ENCODE assay signal across 12 cellular contexts in genomic region chr17:16459271-16459670, GRCh38.
"Had no signal": no experiment of that assay in that cellular context is flagged by ENCODE, and none has a peak within 500 bp of the region (broad histone marks: within the 10 kb centered on the region; RNA-seq: fewer than 3 reads in every experiment).

No MANE protein-coding gene starts in this region.

- ATAC-seq: activated CD8-positive, alpha-beta T cell treated with anti-CD3 and anti-CD28 coated beads for 36 hours; heart left ventricle; left lobe of liver; mucosa of descending colon; natural killer cell treated with Interleukin-12 subunit alpha and Interleukin-12 subunit beta and Interleukin-15 and Interleukin-18, amount 100 ng/mL, for 72 hours; sciatic nerve had no signal

- H3K4me3 ChIP-seq: heart left ventricle, mucosa of descending colon, upper lobe of left lung had no signal

- H3K4me1 Mint-ChIP-seq: activated naive CD4-positive, alpha-beta T cell treated with anti-CD3 and anti-CD28 coated beads, Interleukin-2, amount 50 U/mL, for 24 hours had no signal

- H3K27ac ChIP-seq: heart left ventricle, upper lobe of left lung had no signal

- H3K36me3 Mint-ChIP-seq: activated naive CD4-positive, alpha-beta T cell treated with anti-CD3 and anti-CD28 coated beads, Interleukin-2, amount 50 U/mL, for 24 hours; natural killer cell treated with Interleukin-12 subunit alpha and Interleukin-12 subunit beta and Interleukin-15 and Interleukin-18, amount 100 ng/mL, for 72 hours had no signal

- H3K27me3 Mint-ChIP-seq: activated CD8-positive, alpha-beta T cell treated with anti-CD3 and anti-CD28 coated beads for 36 hours; activated naive CD4-positive, alpha-beta T cell treated with anti-CD3 and anti-CD28 coated beads, Interleukin-2, amount 50 U/mL, for 24 hours; natural killer cell treated with Interleukin-12 subunit alpha and Interleukin-12 subunit beta and Interleukin-15 and Interleukin-18, amount 100 ng/mL, for 72 hours had no signal

- DNase-seq: activated CD4-positive, alpha-beta T cell treated with anti-CD3 and anti-CD28 coated beads for 1 hour; activated CD8-positive, alpha-beta T cell treated with anti-CD3 and anti-CD28 coated beads for 36 hours; heart left ventricle; islet precursor cell; stimulated activated CD4-positive, alpha-beta T cell treated with anti-CD3 and anti-CD28 coated beads, Interleukin-2, amount 100 ng/mL, for 24 hours; stimulated activated naive CD4-positive, alpha-beta T cell treated with Interleukin-2 at 50 U/mL for 16 hours; upper lobe of left lung had no signal

- H3K9me3 ChIP-seq: heart left ventricle, mucosa of descending colon, upper lobe of left lung had no signal

- H3K27ac Mint-ChIP-seq: activated CD8-positive, alpha-beta T cell treated with anti-CD3 and anti-CD28 coated beads for 36 hours; activated naive CD4-positive, alpha-beta T cell treated with anti-CD3 and anti-CD28 coated beads, Interleukin-2, amount 50 U/mL, for 24 hours; natural killer cell treated with Interleukin-12 subunit alpha and Interleukin-12 subunit beta and Interleukin-15 and Interleukin-18, amount 100 ng/mL, for 72 hours had no signal

- H3K4me3 Mint-ChIP-seq: activated CD8-positive, alpha-beta T cell treated with anti-CD3 and anti-CD28 coated beads for 36 hours; activated naive CD4-positive, alpha-beta T cell treated with anti-CD3 and anti-CD28 coated beads, Interleukin-2, amount 50 U/mL, for 24 hours; natural killer cell treated with Interleukin-12 subunit alpha and Interleukin-12 subunit beta and Interleukin-15 and Interleukin-18, amount 100 ng/mL, for 72 hours had no signal

- H3K9me3 Mint-ChIP-seq: activated CD8-positive, alpha-beta T cell treated with anti-CD3 and anti-CD28 coated beads for 36 hours; activated naive CD4-positive, alpha-beta T cell treated with anti-CD3 and anti-CD28 coated beads, Interleukin-2, amount 50 U/mL, for 24 hours; natural killer cell treated with Interleukin-12 subunit alpha and Interleukin-12 subunit beta and Interleukin-15 and Interleukin-18, amount 100 ng/mL, for 72 hours had no signal

- H3K36me3 ChIP-seq: heart left ventricle, upper lobe of left lung had no signal

- H3K27me3 ChIP-seq: heart left ventricle, upper lobe of left lung had no signal
